Comparison of ENCODE assay signal across 8 cellular contexts in genomic region chr16:23504453-23505179, GRCh38. TPM values are rescaled to one million over a fixed set of nuclear protein-coding genes. Genes with fewer than 3 reads are reported as not detected.
DNase-seq lines count a peak whose midpoint lies in the region; ATAC-seq, FAIRE-seq and TF ChIP-seq lines count a peak whose summit lies in the region.

No MANE protein-coding gene starts in this region.

- no peaks in the 10 kb centered on the region for H3K36me3 Mint-ChIP-seq in T-helper 17 cell (ENCODE audit: low read depth)

- H3K4me1 Mint-ChIP-seq in T-helper 17 cell: peaks cover 43% of the 10 kb centered on the region

- ATAC-seq in HG03520 (IDR thresholded peaks at IDR 0.05; ENCODE audit: unreplicated experiment): peak; percentile 62
- ATAC-seq in T-helper 17 cell: peak; percentile 83

- no peaks in the 10 kb centered on the region; the same call in 1 of the 2 replicates for H3K9me3 ChIP-seq in BE2C
- no peaks in the 10 kb centered on the region for H3K9me3 ChIP-seq in T-helper 17 cell (ENCODE audit: control insufficient read depth, low read length, poor library complexity, severe bottlenecking)
- no peaks in the 10 kb centered on the region for H3K9me3 ChIP-seq in ascending aorta

- peak overlapping the region; percentile 31 for H3K4me3 Mint-ChIP-seq in T-helper 17 cell

- H3K27me3 Mint-ChIP-seq in T-helper 17 cell: no peaks in the 10 kb centered on the region

- H3K27ac ChIP-seq in ascending aorta: peak overlapping the region; percentile 74 to 76

- peak overlapping the region; percentile 32 for H3K27ac Mint-ChIP-seq in T-helper 17 cell

- no peak overlapping the region for H3K4me3 ChIP-seq in BE2C (ENCODE audit: low read depth, low read length)
- H3K4me3 ChIP-seq in ascending aorta: no peak overlapping the region

- TF ChIP-seq CTCF in BE2C (IDR thresholded peaks at IDR 0.05; ENCODE audit: low read depth, low read length) (0 out of 2 replicates have a peak, but pooled peaks have one; percentile 13), ascending aorta (IDR thresholded peaks at IDR 0.05) (no peak)

- peak; percentile 72 for FAIRE-seq in GM19239 (lab: Jason Lieb, UNC)

- peaks cover 18% of the 10 kb centered on the region for H3K36me3 ChIP-seq in BE2C
- no peaks in the 10 kb centered on the region for H3K36me3 ChIP-seq in ascending aorta

- H3K27me3 ChIP-seq in BE2C (no peaks in the 10 kb centered on the region), ascending aorta (no peaks in the 10 kb centered on the region)

- H3K4me1 ChIP-seq in BE2C: peaks cover 10% of the 10 kb centered on the region
- H3K4me1 ChIP-seq in ascending aorta: peaks cover 6 to 23% of the 10 kb centered on the region in 2 donors

- DNase-seq in BE2C (no peak), GM19239 (ENCODE audit: insufficient read length, low spot score) (peak; percentile 41), T-helper 17 cell (peak in 2 of 3 donors; percentile 12 to 20), ascending aorta (ENCODE audit: low spot score in 2 of 2) (peak; percentile 75 to 83), iris pigment epithelial cell (ENCODE audit: low read depth) (peak; percentile 98), SHP77 treated with DMSO at 0.1 percent for 48 hours (lab: John Stamatoyannopoulos, UW) (no peak)
- peak; percentile 63 to 69 for DNase-seq in stimulated activated CD4-positive, alpha-beta T cell treated with anti-CD3 and anti-CD28 coated beads, Interleukin-2, amount 100 ng/mL, for 48 hours

- intact Hi-C loops in ascending aorta (cut with DNase I): loop anchor here (5.0 kb wide), 1 partner anchor 138 kb away; the partner anchor contains the start of genes DCTN5 and PALB2

RNA-seq across cellular contexts. Expression of gene GGA2, which starts 5.7 kb away (rescaled TPM):
- 41.1 TPM for polyA plus RNA-seq in BE2C (2012; ENCODE audit: insufficient read depth, insufficient read length, low read depth)
- 100 to 1,000 TPM; 116 to 117 TPM for total RNA-seq in T-helper 17 cell
- total RNA-seq in ascending aorta: 10.7 TPM

RNA-seq across cellular contexts. Expression of gene COG7, which starts 51.6 kb away (rescaled TPM):
- 18.2 TPM for polyA plus RNA-seq in BE2C (2012; ENCODE audit: insufficient read depth, insufficient read length, low read depth)
- 10 to 100 TPM; 16.9 to 17.1 TPM for total RNA-seq in T-helper 17 cell
- 25.9 TPM for total RNA-seq in ascending aorta

RNA-seq across cellular contexts. Expression of gene EARS2, which starts 52.5 kb away (rescaled TPM):
- polyA plus RNA-seq in BE2C (2012; ENCODE audit: insufficient read depth, insufficient read length, low read depth): 36.7 TPM
- total RNA-seq in T-helper 17 cell (10 to 100 TPM; 10.0 to 13.0 TPM), ascending aorta (16.8 TPM)

RNA-seq across cellular contexts. Expression of gene UBFD1, which starts 52.9 kb away (rescaled TPM):
- 76.7 TPM for polyA plus RNA-seq in BE2C (2012; ENCODE audit: insufficient read depth, insufficient read length, low read depth)
- 10 to 100 TPM; 37.9 to 43.3 TPM for total RNA-seq in T-helper 17 cell
- total RNA-seq in ascending aorta: 51.8 TPM

Comparison
In these comparisons a context has a peak if more than half of its experiments do, and no peak if none do; other contexts are left out.
1. DNase-seq: peak in GM19239 (single experiment), T-helper 17 cell (2 of 3), ascending aorta (2 of 2), iris pigment epithelial cell (single experiment) and stimulated activated CD4-positive, alpha-beta T cell treated with anti-CD3 and anti-CD28 coated beads, Interleukin-2, amount 100 ng/mL, for 48 hours (2 of 2); none in BE2C (single experiment) and SHP77 treated with DMSO at 0.1 percent for 48 hours (single experiment).